In genomic region chr5:142245776-142246175, GRCh38 we compare ENCODE assay signal across 11 cellular contexts.
DNase-seq lines count a peak whose midpoint lies in the region; ATAC-seq and TF ChIP-seq lines count a peak whose summit lies in the region.
"Had no signal": no experiment of that assay in that cellular context is flagged by ENCODE, and none has a peak within 500 bp of the region (broad histone marks: within the 10 kb centered on the region; RNA-seq: fewer than 3 reads in every experiment).

No MANE protein-coding gene starts in this region.

- no peak for TF ChIP-seq POLR2A in esophagus squamous epithelium (IDR thresholded peaks at IDR 0.05)
- TF ChIP-seq POLR2A in uterus (IDR thresholded peaks at IDR 0.05) = no peak

- DNase-seq in RPMI7951 (ENCODE audit: low read depth) = peak; percentile 46
- no peak for DNase-seq in esophagus squamous epithelium (lab: John Stamatoyannopoulos, UW)
- no peak for DNase-seq in osteoblast (ENCODE audit: insufficient read length, low spot score, missing footprints)
- no peak for DNase-seq in NOMO-1 treated with dmso at 0.1 percent for 144 hours (lab: John Stamatoyannopoulos, UW; ENCODE audit: unreplicated experiment)
- no peak for DNase-seq in uterus
- DNase-seq in GDM1 (lab: John Stamatoyannopoulos, UW) = no peak
- DNase-seq: BE2C, transverse colon had no signal

- H3K9ac ChIP-seq in BLaER1 = peak overlapping the region; percentile 27; the same call in 1 of the 2 replicates

- H3K4me3 ChIP-seq in BLaER1 (no peak overlapping the region), esophagus squamous epithelium (no peak overlapping the region), osteoblast (ENCODE audit: insufficient read depth, low read length) (no peak overlapping the region), uterus (no peak overlapping the region)
- H3K4me3 ChIP-seq: adrenal gland, transverse colon had no signal

- WGBS in esophagus squamous epithelium, 2 donors = 35 to 67% methylated on average over 2 to 5 of the region's 5 CpGs

- H3K9me3 ChIP-seq in BLaER1 (peaks cover 10% of the 10 kb centered on the region), esophagus squamous epithelium (no peaks in the 10 kb centered on the region), osteoblast (ENCODE audit: low read depth, low read length) (no peaks in the 10 kb centered on the region), uterus (no peaks in the 10 kb centered on the region)
- H3K9me3 ChIP-seq: adrenal gland, BE2C, transverse colon had no signal

- H3K4me1 ChIP-seq in BLaER1 (peaks cover 28% of the 10 kb centered on the region), esophagus squamous epithelium (peaks cover 0 to 15% (median 3%) of the 10 kb centered on the region in 3 donors), osteoblast (ENCODE audit: insufficient read depth, low read length) (peaks cover 23% of the 10 kb centered on the region), uterus (peaks cover 0 to 9% of the 10 kb centered on the region in 2 donors)
- H3K4me1 ChIP-seq: adrenal gland, BE2C had no signal

- no peak for ATAC-seq in HG03469 (IDR thresholded peaks at IDR 0.05; ENCODE audit: unreplicated experiment)

- H2AFZ ChIP-seq in osteoblast (ENCODE audit: low read length) = peak overlapping the region; percentile 73

- TF ChIP-seq CTCF in esophagus squamous epithelium (IDR thresholded peaks at IDR 0.05) (no peak), osteoblast (IDR thresholded peaks at IDR 0.05; ENCODE audit: extremely low read depth, low read depth, low read length) (no peak), uterus (IDR thresholded peaks at IDR 0.05) (no peak)

- intact Hi-C loops in esophagus squamous epithelium (cut with DNase I) (no loop called here), uterus (cut with DNase I; ENCODE audit: low total_unique reads) (no loop called here)

- H3K79me2 ChIP-seq in osteoblast (ENCODE audit: insufficient read depth, low read length) = no peaks in the 10 kb centered on the region

- no peaks in the 10 kb centered on the region for H3K36me3 ChIP-seq in BLaER1
- H3K36me3 ChIP-seq in esophagus squamous epithelium = no peaks in the 10 kb centered on the region
- no peaks in the 10 kb centered on the region for H3K36me3 ChIP-seq in osteoblast (ENCODE audit: insufficient read depth, low read length)
- H3K36me3 ChIP-seq in uterus = no peaks in the 10 kb centered on the region
- H3K36me3 ChIP-seq: adrenal gland, BE2C, transverse colon had no signal

- H3K27ac ChIP-seq in BLaER1 (peak overlapping the region; percentile 38; the same call in 1 of the 2 replicates), esophagus squamous epithelium (peak overlapping the region; percentile 22 to 71 (median 44)), osteoblast (ENCODE audit: low read depth, low read length) (peak overlapping the region; percentile 68), uterus (peak overlapping the region in 1 of 2 donors; percentile 17)

- H3K27me3 ChIP-seq in BLaER1 = no peaks in the 10 kb centered on the region
- no peaks in the 10 kb centered on the region for H3K27me3 ChIP-seq in esophagus squamous epithelium
- H3K27me3 ChIP-seq in osteoblast (ENCODE audit: insufficient read depth, low read length) = no peaks in the 10 kb centered on the region
- H3K27me3 ChIP-seq in uterus = no peaks in the 10 kb centered on the region
- H3K27me3 ChIP-seq: adrenal gland, BE2C, transverse colon had no signal

- H4K20me1 ChIP-seq in BLaER1 = no peaks in the 10 kb centered on the region
- H4K20me1 ChIP-seq in osteoblast (ENCODE audit: insufficient read depth, low read length) = no peaks in the 10 kb centered on the region

- H3K4me2 ChIP-seq in BLaER1 (peak overlapping the region; percentile 71), osteoblast (ENCODE audit: insufficient read depth, low read length) (peak overlapping the region; percentile 47)
